1 cellular context compared by ENCODE assay signal in genomic region chr2:87484363-87484762, GRCh38.
TF ChIP-seq lines count a peak whose summit lies in the region.

No MANE protein-coding gene starts in this region.

TF ChIP-seq in HepG2, 621 proteins besides CTCF, POLR2A, EP300 and RAD21:
- TF ChIP-seq CEBPG (CRISPR knock-in tag; IDR thresholded peaks at IDR 0.05): 0 out of 2 replicates have a peak, but pooled peaks have one; percentile 22
